ENCODE assay signal across 8 cellular contexts in genomic region chr7:51160990-51161615, GRCh38.
DNase-seq lines count a peak whose midpoint lies in the region; ATAC-seq and TF ChIP-seq lines count a peak whose summit lies in the region.

No MANE protein-coding gene starts in this region.

- peak; percentile 59 for DNase-seq in COLO829 (ENCODE audit: low spot score)
- DNase-seq in NCI-H2029 (lab: John Stamatoyannopoulos, UW): peak; percentile 25
- DNase-seq in activated B cell treated with CpG ODN at 0.5 μM for 24 hours: peak; percentile 22
- peak; percentile 44 for DNase-seq in central memory CD4-positive, alpha-beta T cell
- DNase-seq in kidney tubule cell (ENCODE audit: low spot score): peak; percentile 67
- peak; percentile 23 for DNase-seq in stimulated activated CD4-positive, alpha-beta T cell treated with anti-CD3 and anti-CD28 coated beads, Interleukin-2, amount 100 ng/mL, for 4 hours (ENCODE audit: low read depth)

- ATAC-seq in GM21528 (IDR thresholded peaks at IDR 0.05; ENCODE audit: low FRiP score, unreplicated experiment): peak; percentile 53
- ATAC-seq in activated B cell treated with CpG ODN at 0.5 μM for 24 hours (ENCODE audit: low read depth): peak; percentile 54
- no peak for ATAC-seq in HG02840 (IDR thresholded peaks at IDR 0.05; ENCODE audit: low FRiP score, unreplicated experiment)

- intact Hi-C loops in activated B cell treated with CpG ODN at 0.5 μM for 24 hours (cut with micrococcal nuclease): loop anchor here (1.0 to 2.0 kb wide), 4 partner anchors 742 to 1069 kb away; no protein-coding TSS in a partner anchor

- H3K9me3 Mint-ChIP-seq in activated B cell treated with CpG ODN at 0.5 μM for 24 hours: peaks cover 2% of the 10 kb centered on the region

- no peaks in the 10 kb centered on the region for H3K36me3 Mint-ChIP-seq in activated B cell treated with CpG ODN at 0.5 μM for 24 hours (ENCODE audit: low read depth)

- peaks cover 10% of the 10 kb centered on the region for H3K27me3 Mint-ChIP-seq in activated B cell treated with CpG ODN at 0.5 μM for 24 hours

- CTCF ChIA-PET in activated B cell treated with CpG ODN at 0.5 μM for 24 hours (lab: Charles Lee): interaction anchor here (0.6 to 5.0 kb wide), 23 partner anchors 8 to 1409 kb away, joined by 3 to 120 read pairs (median 5); partner anchors contain the start of gene ZPBP

- TF ChIP-seq CTCF in activated B cell treated with CpG ODN at 0.5 μM for 24 hours (IDR thresholded peaks at IDR 0.05): peak; percentile 59

- H3K27ac Mint-ChIP-seq in activated B cell treated with CpG ODN at 0.5 μM for 24 hours: no peak overlapping the region

- POLR2A ChIA-PET in activated B cell treated with CpG ODN at 0.5 μM for 24 hours (lab: Charles Lee): interaction anchor here (1.3 kb wide), 1 partner anchor 1068 kb away, joined by 9 read pairs; the partner anchor contains the start of gene ZPBP

- H3K4me3 Mint-ChIP-seq in activated B cell treated with CpG ODN at 0.5 μM for 24 hours: no peak overlapping the region

- H3K4me1 Mint-ChIP-seq in activated B cell treated with CpG ODN at 0.5 μM for 24 hours: peaks cover 16% of the 10 kb centered on the region
